8 cellular contexts compared by ENCODE assay signal in genomic region chr4:89838005-89838404, GRCh38.
DNase-seq lines count a peak whose midpoint lies in the region; ATAC-seq lines count a peak whose summit lies in the region.

No MANE protein-coding gene starts in this region.

- no peak for ATAC-seq in central memory CD8-positive, alpha-beta T cell (replicated peaks; ENCODE audit: extremely low read depth, poor library complexity, severe bottlenecking)
- no peak for ATAC-seq in HG03442 (IDR thresholded peaks at IDR 0.05; ENCODE audit: unreplicated experiment)

- peaks cover 20% of the 10 kb centered on the region for H3K4me1 Mint-ChIP-seq in central memory CD8-positive, alpha-beta T cell

- DNase-seq in DMS53 (lab: John Stamatoyannopoulos, UW) (peak; percentile 64), NCI-H1694 (lab: John Stamatoyannopoulos, UW) (peak; percentile 9), midbrain (lab: John Stamatoyannopoulos, UW) (peak; percentile 34), NCI-H146 (lab: John Stamatoyannopoulos, UW) (no peak)
- DNase-seq in central memory CD8-positive, alpha-beta T cell (ENCODE audit: low spot score in 2 of 2): no peak
- no peak for DNase-seq in stimulated activated naive CD4-positive, alpha-beta T cell treated with Interleukin-2 at 50 U/mL for 16 hours (lab: John Stamatoyannopoulos, UW)
- no peak for DNase-seq in stimulated activated CD4-positive, alpha-beta T cell treated with anti-CD3 and anti-CD28 coated beads, Interleukin-15, amount 100 ng/mL, for 24 hours

- H3K4me3 Mint-ChIP-seq in central memory CD8-positive, alpha-beta T cell: peak overlapping the region; percentile 72

- no peak overlapping the region for H3K27ac Mint-ChIP-seq in central memory CD8-positive, alpha-beta T cell (ENCODE audit: low read depth)

- peaks cover 2% of the 10 kb centered on the region for H3K36me3 Mint-ChIP-seq in central memory CD8-positive, alpha-beta T cell (ENCODE audit: insufficient read depth)

- H3K9me3 Mint-ChIP-seq in central memory CD8-positive, alpha-beta T cell: no peaks in the 10 kb centered on the region

- peaks cover 91% of the 10 kb centered on the region for H3K27me3 Mint-ChIP-seq in central memory CD8-positive, alpha-beta T cell

Comparison
In these comparisons a context has a peak if more than half of its experiments do, and no peak if none do; other contexts are left out.
1. DNase-seq: peak in DMS53 (single experiment), NCI-H1694 (single experiment) and midbrain (single experiment); none in central memory CD8-positive, alpha-beta T cell (0 of 2), stimulated activated naive CD4-positive, alpha-beta T cell treated with Interleukin-2 at 50 U/mL for 16 hours (single experiment), NCI-H146 (single experiment) and stimulated activated CD4-positive, alpha-beta T cell treated with anti-CD3 and anti-CD28 coated beads, Interleukin-15, amount 100 ng/mL, for 24 hours (single experiment).